Comparison of ENCODE assay signal across 8 cellular contexts in genomic region chr11:11155962-11156815, GRCh38.
DNase-seq lines count a peak whose midpoint lies in the region; ATAC-seq and TF ChIP-seq lines count a peak whose summit lies in the region.

No MANE protein-coding gene starts in this region.

- TF ChIP-seq CTCF in GM12875 (IDR thresholded peaks at IDR 0.05; ENCODE audit: borderline replicate concordance, insufficient read depth, low read depth, low read length) (peak; percentile 85), RWPE1 (conservative IDR thresholded peaks at IDR 0.05; ENCODE audit: low read depth) (peak; percentile 20; the same call in 1 of the 2 replicates)

- H3K27ac Mint-ChIP-seq in activated naive CD8-positive, alpha-beta T cell treated with anti-CD3 and anti-CD28 coated beads, Interleukin-2, amount 50 U/mL, for 24 hours, result peak overlapping the region; percentile 11
- H3K27ac Mint-ChIP-seq in naive thymus-derived CD8-positive, alpha-beta T cell, result peak overlapping the region; percentile 63 to 98 (median 92)

- no peaks in the 10 kb centered on the region for H3K27me3 Mint-ChIP-seq in activated naive CD8-positive, alpha-beta T cell treated with anti-CD3 and anti-CD28 coated beads, Interleukin-2, amount 50 U/mL, for 24 hours
- no peaks in the 10 kb centered on the region for H3K27me3 Mint-ChIP-seq in naive thymus-derived CD8-positive, alpha-beta T cell

- POLR2A ChIA-PET in RWPE1 (lab: Yijun Ruan, JAX; ENCODE audit: low non-redundant PET), result no interaction called here
- POLR2A ChIA-PET in naive thymus-derived CD8-positive, alpha-beta T cell (lab: Charles Lee), result interaction anchor here (0.5 to 1.6 kb wide), 6 partner anchors 10 to 362 kb away, joined by 3 to 9 read pairs (median 4); no protein-coding TSS in a partner anchor

- H3K9me3 Mint-ChIP-seq in activated naive CD8-positive, alpha-beta T cell treated with anti-CD3 and anti-CD28 coated beads, Interleukin-2, amount 50 U/mL, for 24 hours, result no peaks in the 10 kb centered on the region
- H3K9me3 Mint-ChIP-seq in naive thymus-derived CD8-positive, alpha-beta T cell, result peaks cover 0 to 4% (median 0%) of the 10 kb centered on the region in 9 donors

- DNase-seq in RWPE1 (ENCODE audit: low spot score), result no peak
- DNase-seq in activated naive CD8-positive, alpha-beta T cell treated with anti-CD3 and anti-CD28 coated beads, Interleukin-2, amount 50 U/mL, for 24 hours, result peak; percentile 40
- peak; percentile 17 to 74 (median 40) for DNase-seq in naive thymus-derived CD8-positive, alpha-beta T cell
- no peak for DNase-seq in head of caudate nucleus
- no peak for DNase-seq in Ammon's horn (ENCODE audit: low spot score)
- DNase-seq in NCI-H2196 (lab: John Stamatoyannopoulos, UW; ENCODE audit: unreplicated experiment), result no peak
- no peak for DNase-seq in NCI-H1048 (lab: John Stamatoyannopoulos, UW)

- H3K27ac ChIP-seq in RWPE1, result no peak overlapping the region

- H3K36me3 Mint-ChIP-seq in activated naive CD8-positive, alpha-beta T cell treated with anti-CD3 and anti-CD28 coated beads, Interleukin-2, amount 50 U/mL, for 24 hours (ENCODE audit: low read depth), result no peaks in the 10 kb centered on the region
- H3K36me3 Mint-ChIP-seq in naive thymus-derived CD8-positive, alpha-beta T cell, result peaks cover 0 to 9% (median 0%) of the 10 kb centered on the region in 3 donors

- H3K4me3 ChIP-seq in GM12875 (ENCODE audit: low read depth, low read length), result no peak overlapping the region

- CTCF ChIA-PET in RWPE1 (lab: Yijun Ruan, JAX), result interaction anchor here (0.9 to 1.0 kb wide), 2 partner anchors 8 to 13 kb away, joined by 3 to 4 read pairs; no protein-coding TSS in a partner anchor

- peaks cover 9% of the 10 kb centered on the region for H3K4me1 Mint-ChIP-seq in activated naive CD8-positive, alpha-beta T cell treated with anti-CD3 and anti-CD28 coated beads, Interleukin-2, amount 50 U/mL, for 24 hours
- H3K4me1 Mint-ChIP-seq in naive thymus-derived CD8-positive, alpha-beta T cell, result peaks cover 9 to 52% (median 25%) of the 10 kb centered on the region in 4 donors

- peak overlapping the region; percentile 53 for H3K4me3 Mint-ChIP-seq in activated naive CD8-positive, alpha-beta T cell treated with anti-CD3 and anti-CD28 coated beads, Interleukin-2, amount 50 U/mL, for 24 hours
- H3K4me3 Mint-ChIP-seq in naive thymus-derived CD8-positive, alpha-beta T cell, result peak overlapping the region; percentile 69 to 88 (median 79)

- ATAC-seq in activated naive CD8-positive, alpha-beta T cell treated with anti-CD3 and anti-CD28 coated beads, Interleukin-2, amount 50 U/mL, for 24 hours, result peak; percentile 31
- peak; percentile 71 to 73 for ATAC-seq in naive thymus-derived CD8-positive, alpha-beta T cell

- intact Hi-C loops in head of caudate nucleus (cut with DNase I), result no loop called here

Comparison
In these comparisons a context has a peak if more than half of its experiments do, and no peak if none do; other contexts are left out.
1. DNase-seq: peak in activated naive CD8-positive, alpha-beta T cell treated with anti-CD3 and anti-CD28 coated beads, Interleukin-2, amount 50 U/mL, for 24 hours (single experiment) and naive thymus-derived CD8-positive, alpha-beta T cell (10 of 10); none in RWPE1 (single experiment), head of caudate nucleus (0 of 42), Ammon's horn (single experiment), NCI-H2196 (single experiment) and NCI-H1048 (single experiment).